1 cellular context compared by ENCODE assay signal in genomic region chr12:53623986-53624385, GRCh38.
TF ChIP-seq lines count a peak whose summit lies in the region.

No MANE protein-coding gene starts in this region.

TF ChIP-seq in WTC11, 78 proteins besides CTCF, POLR2A, EP300 and RAD21 (continued from another document):
- TF ChIP-seq ERG (CRISPR knock-in tag; IDR thresholded peaks at IDR 0.05): no peak
- no peak for TF ChIP-seq CBFB (CRISPR knock-in tag; IDR thresholded peaks at IDR 0.05; ENCODE audit: low read depth)
- no peak for TF ChIP-seq TCF7 (CRISPR knock-in tag; IDR thresholded peaks at IDR 0.05; ENCODE audit: low read depth)
- TF ChIP-seq E2F1 (CRISPR knock-in tag; IDR thresholded peaks at IDR 0.05): no peak
- no peak for TF ChIP-seq SOX15 (CRISPR knock-in tag; IDR thresholded peaks at IDR 0.05)
TF ChIP-seq in WTC11: peak in this region for 0.
